In genomic region chr4:33924239-33924638, GRCh38 we compare ENCODE assay signal across 13 cellular contexts.
DNase-seq lines count a peak whose midpoint lies in the region; ATAC-seq and TF ChIP-seq lines count a peak whose summit lies in the region.
"Had no signal": no experiment of that assay in that cellular context is flagged by ENCODE, and none has a peak within 500 bp of the region (broad histone marks: within the 10 kb centered on the region; RNA-seq: fewer than 3 reads in every experiment).

No MANE protein-coding gene starts in this region.

- intact Hi-C loops in aorta (cut with DNase I), result no loop called here

- H3K4me3 Mint-ChIP-seq in neural progenitor cell, result no peak overlapping the region

- no peaks in the 10 kb centered on the region for H3K27me3 Mint-ChIP-seq in neural progenitor cell (ENCODE audit: insufficient read depth, low read depth)

- no peak overlapping the region for H3K4me3 ChIP-seq in neural progenitor cell
- no peak overlapping the region for H3K4me3 ChIP-seq in aorta (ENCODE audit: low read length in 2 of 2)

- H3K4me1 ChIP-seq in neural progenitor cell (no peaks in the 10 kb centered on the region), aorta (ENCODE audit: control insufficient read depth in 1 of 2, insufficient read depth in 2 of 2, low read length in 2 of 2) (no peaks in the 10 kb centered on the region)

- H3K9me3 Mint-ChIP-seq in neural progenitor cell, result no peaks in the 10 kb centered on the region

- no peaks in the 10 kb centered on the region for H3K79me2 ChIP-seq in neural progenitor cell (ENCODE audit: low read depth)

- no peak for TF ChIP-seq CTCF in neural progenitor cell (IDR thresholded peaks at IDR 0.05)

- no peak for ATAC-seq in aorta (ENCODE audit: low FRiP score)
- ATAC-seq: left ventricle myocardium superior, sciatic nerve had no signal

- DNase-seq in ELR (ENCODE audit: low read depth) (peak; percentile 73), NCI-H2227 treated with DMSO at 0.1 percent for 48 hours (lab: John Stamatoyannopoulos, UW) (peak; percentile 3), epithelial cell of prostate (ENCODE audit: low read depth, low spot score) (peak; percentile 45), neural progenitor cell (ENCODE audit: low spot score) (peak; percentile 8), superior temporal gyrus (ENCODE audit: extremely low spot score) (no peak), HUDEP-2 (lab: John Stamatoyannopoulos, UW; ENCODE audit: unreplicated experiment in 76 of 76) (no peak), aorta (no peak), NCI-H2196 (lab: John Stamatoyannopoulos, UW; ENCODE audit: unreplicated experiment) (no peak)
- DNase-seq: COR-L47; left ventricle myocardium superior; NCI-H510A; stimulated activated CD8-positive, alpha-beta memory T cell treated with anti-CD3 and anti-CD28 coated beads, Interleukin-4, amount 100 ng/mL, for 48 hours had no signal

- H4K20me1 ChIP-seq in neural progenitor cell (ENCODE audit: low read depth), result no peaks in the 10 kb centered on the region

- H3K36me3 ChIP-seq in neural progenitor cell, result no peaks in the 10 kb centered on the region
- no peaks in the 10 kb centered on the region for H3K36me3 ChIP-seq in aorta (ENCODE audit: control insufficient read depth in 1 of 2, insufficient read depth in 2 of 2, low read length in 1 of 2)

- H3F3A ChIP-seq in neural progenitor cell (ENCODE audit: low read depth), result no peaks in the 10 kb centered on the region

- no peaks in the 10 kb centered on the region for H3K36me3 Mint-ChIP-seq in neural progenitor cell

- 20 to 31% methylated on average over 7 of the region's 7 CpGs for WGBS in aorta, 2 donors

- H3K4me1 Mint-ChIP-seq in neural progenitor cell, result peaks cover 7% of the 10 kb centered on the region

- peak overlapping the region; percentile 24 for H3K27ac Mint-ChIP-seq in neural progenitor cell

- no peaks in the 10 kb centered on the region for H3K27me3 ChIP-seq in neural progenitor cell
- no peaks in the 10 kb centered on the region for H3K27me3 ChIP-seq in aorta (ENCODE audit: control insufficient read depth in 1 of 2, insufficient read depth in 2 of 2, low read length in 1 of 2)

- no peaks in the 10 kb centered on the region for H3K9me3 ChIP-seq in neural progenitor cell (ENCODE audit: low read depth)
- H3K9me3 ChIP-seq in aorta (ENCODE audit: control insufficient read depth, low read length), result no peaks in the 10 kb centered on the region

- H3K27ac ChIP-seq in epithelial cell of prostate (no peak overlapping the region), neural progenitor cell (no peak overlapping the region), aorta (ENCODE audit: low read depth in 1 of 2, low read length in 2 of 2) (no peak overlapping the region)

- H3K4me2 ChIP-seq in neural progenitor cell, result no peak overlapping the region

- no peak overlapping the region for H2AFZ ChIP-seq in neural progenitor cell (replicated peaks)

- H3K9ac ChIP-seq in neural progenitor cell, result no peak overlapping the region

Comparison
In these comparisons a context has a peak if more than half of its experiments do, and no peak if none do; other contexts are left out.
1. DNase-seq: peak in ELR (single experiment), NCI-H2227 treated with DMSO at 0.1 percent for 48 hours (single experiment), epithelial cell of prostate (single experiment) and neural progenitor cell (single experiment); none in superior temporal gyrus (single experiment), HUDEP-2 (0 of 76), aorta (0 of 2) and NCI-H2196 (single experiment).